ENCODE assay signal across 7 cellular contexts in the genomic region with DNA sequence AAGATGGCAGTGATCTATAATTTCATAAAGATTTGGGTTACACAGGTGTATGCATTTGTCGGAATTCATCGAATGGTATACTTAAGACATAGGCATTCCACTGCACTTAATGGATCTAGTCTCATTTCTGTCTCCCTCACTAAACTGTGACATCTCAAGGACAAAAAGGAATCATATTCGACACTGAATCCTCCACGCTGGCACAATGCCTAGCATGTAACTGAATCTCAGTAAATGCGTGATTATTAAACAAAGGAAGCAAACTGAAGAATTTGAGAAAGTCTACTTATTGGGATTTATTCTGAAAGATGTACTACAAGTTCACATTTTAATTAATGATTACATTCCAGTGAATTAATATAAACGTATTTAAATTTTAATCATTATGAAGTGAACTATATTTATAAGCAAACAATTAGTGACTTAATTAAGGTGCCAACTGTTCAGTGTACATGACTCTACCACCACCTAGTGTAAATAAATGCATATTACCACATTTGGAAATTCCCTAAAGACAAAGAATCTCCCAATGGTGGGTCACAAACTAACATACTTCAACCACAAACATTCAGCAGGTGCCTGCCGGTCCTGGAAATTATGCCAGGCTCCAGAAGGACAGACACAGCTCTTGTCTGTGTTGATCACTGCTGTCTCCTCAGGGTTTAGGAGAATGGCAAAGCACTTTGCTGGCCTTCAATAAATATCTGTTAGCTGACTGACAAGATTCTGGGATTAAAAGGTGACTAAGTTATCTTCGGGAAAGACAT. TPM values are rescaled to one million over a fixed set of nuclear protein-coding genes. Genes with fewer than 3 reads are reported as not detected.
DNase-seq lines count a peak whose midpoint lies in the region; ATAC-seq and TF ChIP-seq lines count a peak whose summit lies in the region.

No MANE protein-coding gene starts in this region.

- H3K27me3 Mint-ChIP-seq in activated CD4-positive, alpha-beta T cell treated with anti-CD3 and anti-CD28 coated beads for 36 hours: no peaks in the 10 kb centered on the region

- peak overlapping the region; percentile 59 for H3K9ac ChIP-seq in Loucy (ENCODE audit: low read depth, low read length, poor library complexity, severe bottlenecking)

- H3K36me3 ChIP-seq in Loucy (ENCODE audit: insufficient read depth, low read length) (no peaks in the 10 kb centered on the region), psoas muscle (ENCODE audit: insufficient read depth in 1 of 2, low read depth in 1 of 2) (no peaks in the 10 kb centered on the region)

- no peak overlapping the region for H3K27ac Mint-ChIP-seq in activated CD4-positive, alpha-beta T cell treated with anti-CD3 and anti-CD28 coated beads for 36 hours

- H2AFZ ChIP-seq in Loucy (ENCODE audit: low read length): 0 out of 2 replicates have a peak overlapping the region, but pooled peaks have one; percentile 42

- no peaks in the 10 kb centered on the region for H3K9me2 ChIP-seq in Loucy (replicated peaks; ENCODE audit: low read depth, low read length)

- no peak overlapping the region for H3K27ac ChIP-seq in psoas muscle

- H3K9me3 ChIP-seq in Loucy (ENCODE audit: insufficient read depth, low read depth, low read length): peaks cover 4% of the 10 kb centered on the region; the same call in 1 of the 2 replicates
- H3K9me3 ChIP-seq in psoas muscle: no peaks in the 10 kb centered on the region

- H3K4me3 Mint-ChIP-seq in activated CD4-positive, alpha-beta T cell treated with anti-CD3 and anti-CD28 coated beads for 36 hours: no peak overlapping the region

- H3K36me3 Mint-ChIP-seq in activated CD4-positive, alpha-beta T cell treated with anti-CD3 and anti-CD28 coated beads for 36 hours (ENCODE audit: low read depth): peaks cover 11% of the 10 kb centered on the region

- POLR2A ChIA-PET in activated CD4-positive, alpha-beta T cell treated with anti-CD3 and anti-CD28 coated beads for 36 hours (lab: Charles Lee): no interaction called here

- peak in 3 of 4 donors; percentile 37 to 73 (median 53) for ATAC-seq in psoas muscle
- no peak for ATAC-seq in activated CD4-positive, alpha-beta T cell treated with anti-CD3 and anti-CD28 coated beads for 36 hours

- H3K79me2 ChIP-seq in Loucy (ENCODE audit: insufficient read depth, low read length): peaks cover 44% of the 10 kb centered on the region

- CTCF ChIA-PET in activated CD4-positive, alpha-beta T cell treated with anti-CD3 and anti-CD28 coated beads for 36 hours (lab: Charles Lee): interaction anchor here (0.8 to 2.1 kb wide), 6 partner anchors 13 to 1297 kb away, joined by 3 to 12 read pairs (median 4); no protein-coding TSS in a partner anchor

- H3K4me3 ChIP-seq in Loucy (ENCODE audit: low read length, poor library complexity, severe bottlenecking) (no peak overlapping the region), psoas muscle (no peak overlapping the region)

- peaks cover 13% of the 10 kb centered on the region for H3K4me1 Mint-ChIP-seq in activated CD4-positive, alpha-beta T cell treated with anti-CD3 and anti-CD28 coated beads for 36 hours

- intact Hi-C loops in psoas muscle (cut with DNase I): loop anchor here (2.0 to 10.0 kb wide), 4 partner anchors 438 to 1296 kb away; partner anchors contain the start of gene KIF26B (in 1 of the 2)
- intact Hi-C loops in activated CD4-positive, alpha-beta T cell treated with anti-CD3 and anti-CD28 coated beads for 36 hours (cut with DNase I, micrococcal nuclease): loop anchor here (1.0 to 10.0 kb wide), 2 partner anchors 438 to 1296 kb away; partner anchors contain the start of gene KIF26B (in 1 of the 2)

- WGBS in psoas muscle, 3 donors: 41 to 48% (median 42%) methylated on average over 8 of the region's 8 CpGs

- H4K20me1 ChIP-seq in Loucy (ENCODE audit: insufficient read depth, low read length, poor library complexity, severe bottlenecking): no peaks in the 10 kb centered on the region

- H3K9me3 Mint-ChIP-seq in activated CD4-positive, alpha-beta T cell treated with anti-CD3 and anti-CD28 coated beads for 36 hours (ENCODE audit: low read depth): peaks cover 3% of the 10 kb centered on the region

- no peaks in the 10 kb centered on the region for H3F3A ChIP-seq in Loucy (ENCODE audit: low read depth)

- no peak overlapping the region for H3K4me2 ChIP-seq in Loucy (ENCODE audit: low read depth, low read length, poor library complexity, severe bottlenecking)

- H3K27me3 ChIP-seq in Loucy (ENCODE audit: insufficient read depth, low read length, poor library complexity, severe bottlenecking) (no peaks in the 10 kb centered on the region), psoas muscle (ENCODE audit: insufficient read depth in 3 of 3, low read length in 2 of 3) (no peaks in the 10 kb centered on the region)

- peak; percentile 51 for TF ChIP-seq CTCF in GM10266 (IDR thresholded peaks at IDR 0.05; ENCODE audit: control insufficient read depth, insufficient read depth, low read depth, missing control alignments)
- TF ChIP-seq CTCF in Loucy (conservative IDR thresholded peaks at IDR 0.05; ENCODE audit: low read length): peak; percentile 81
- peak; percentile 72 for TF ChIP-seq CTCF in psoas muscle (IDR thresholded peaks at IDR 0.05)

- H3K4me1 ChIP-seq in Loucy (ENCODE audit: insufficient read depth, low read length, poor library complexity, severe bottlenecking): peaks cover 36% of the 10 kb centered on the region
- H3K4me1 ChIP-seq in psoas muscle: peaks cover 7% of the 10 kb centered on the region

- DNase-seq in GM10266 (ENCODE audit: extremely low spot score) (peak; percentile 48), RPMI7951 (ENCODE audit: low read depth) (peak; percentile 35), fibroblast of peridontal ligament (ENCODE audit: extremely low read depth) (peak; percentile 50), psoas muscle (no peak), 8988T (no peak)
- DNase-seq in activated CD4-positive, alpha-beta T cell treated with anti-CD3 and anti-CD28 coated beads for 36 hours: no peak

RNA-seq across cellular contexts. Expression of gene SMYD3, which starts 56.4 kb away (rescaled TPM):
- total RNA-seq in RPMI7951 (2014; rRNA removed; shearing (Covaris generic)): 29.5 and 33.9 TPM in 2 replicates
- total RNA-seq in psoas muscle: 1 to 10 TPM; 4.9 to 6.4 (median 5.8) TPM
- polyA plus RNA-seq in psoas muscle: 1 to 10 TPM; 2.9 to 4.2 (median 3.7) TPM
- 10 to 100 TPM; 17.2 to 18.4 TPM for total RNA-seq in activated CD4-positive, alpha-beta T cell treated with anti-CD3 and anti-CD28 coated beads for 36 hours

Comparison
In these comparisons a context has a peak if more than half of its experiments do, and no peak if none do; other contexts are left out.
1. DNase-seq: peak in GM10266 (single experiment), RPMI7951 (single experiment) and fibroblast of peridontal ligament (single experiment); none in psoas muscle (0 of 2), activated CD4-positive, alpha-beta T cell treated with anti-CD3 and anti-CD28 coated beads for 36 hours (single experiment) and 8988T (single experiment).
2. Peak in every context shown above with its lines, with median percentiles within 50 percentile points of each other: CTCF ChIP-seq.